Comparison of ENCODE assay signal across 19 cellular contexts in the genomic region with DNA sequence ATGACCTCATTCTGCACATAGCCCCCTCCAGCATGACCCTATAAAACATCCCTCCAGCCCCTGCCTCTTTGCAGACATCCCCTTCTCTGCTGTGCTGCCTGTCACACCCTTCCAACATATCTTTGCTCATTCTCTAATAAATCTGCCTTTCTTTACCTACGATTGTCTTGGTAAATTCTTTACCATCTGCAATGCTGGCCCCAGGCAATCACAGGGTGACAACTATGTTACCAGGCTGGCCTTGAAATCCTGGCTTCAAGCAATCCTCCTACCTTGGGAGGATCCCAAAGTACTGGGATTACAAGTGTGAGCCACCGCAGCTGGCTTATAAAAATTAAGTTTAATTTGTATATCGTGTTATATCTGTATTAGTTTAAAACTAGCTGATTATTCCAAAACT.
A peak's percentile ranks its signal among the peaks of the same experiment; 100 is the strongest.
DNase-seq lines count a peak whose midpoint lies in the region; ATAC-seq, FAIRE-seq and TF ChIP-seq lines count a peak whose summit lies in the region.
"Had no signal": no experiment of that assay in that cellular context is flagged by ENCODE, and none has a peak within 500 bp of the region (broad histone marks: within the 10 kb centered on the region; RNA-seq: fewer than 3 reads in every experiment).

No MANE protein-coding gene starts in this region.

- no peak overlapping the region for H3K4me2 ChIP-seq in OCI-LY1 (ENCODE audit: low read length)
- H3K4me2 ChIP-seq in mesenchymal stem cell (ENCODE audit: low read length, poor library complexity, severe bottlenecking), result no peak overlapping the region

- peaks cover 24% of the 10 kb centered on the region for H3K36me3 Mint-ChIP-seq in activated naive CD8-positive, alpha-beta T cell treated with anti-CD3 and anti-CD28 coated beads, Interleukin-2, amount 10 ng/mL, durations not matched to agents 7 days and 5 days
- H3K36me3 Mint-ChIP-seq in activated naive CD8-positive, alpha-beta T cell treated with anti-CD3 and anti-CD28 coated beads, Interleukin-2, amount 50 U/mL, for 24 hours (ENCODE audit: low read depth), result peaks cover 3% of the 10 kb centered on the region
- no peaks in the 10 kb centered on the region for H3K36me3 Mint-ChIP-seq in stimulated activated memory B cell treated with anti-CD40 and anti-IgM and Interleukin-4, amounts not matched to agents 10 μg/mL and 1 μg/mL and 100 μg/mL, for 72 hours

- H3K4me3 ChIP-seq in OCI-LY1 (ENCODE audit: low read depth, low read length, poor library complexity, severe bottlenecking) (no peak overlapping the region), mesenchymal stem cell (ENCODE audit: insufficient read depth in 1 of 2, low read depth in 1 of 2, low read length in 2 of 2) (no peak overlapping the region), small intestine (ENCODE audit: low read depth in 1 of 2, low read length in 2 of 2) (no peak overlapping the region)

- H3K27me3 ChIP-seq in OCI-LY1 (ENCODE audit: insufficient read depth, low read length) (no peaks in the 10 kb centered on the region), mesenchymal stem cell (ENCODE audit: control insufficient read depth in 1 of 2, insufficient read depth in 1 of 2, low read length in 2 of 2) (no peaks in the 10 kb centered on the region), small intestine (ENCODE audit: control insufficient read depth in 2 of 2, insufficient read depth in 2 of 2, low read length in 2 of 2) (no peaks in the 10 kb centered on the region)

- no peak overlapping the region for H2BK15ac ChIP-seq in mesenchymal stem cell (ENCODE audit: low read depth, poor library complexity, severe bottlenecking)

- no peaks in the 10 kb centered on the region for H3K9me3 ChIP-seq in OCI-LY1 (ENCODE audit: low read length)
- H3K9me3 ChIP-seq in mesenchymal stem cell (ENCODE audit: control insufficient read depth, low read length), result no peaks in the 10 kb centered on the region
- no peaks in the 10 kb centered on the region for H3K9me3 ChIP-seq in small intestine (ENCODE audit: control insufficient read depth, low read depth)
- H3K9me3 ChIP-seq: Caco-2 had no signal

- H3K9ac ChIP-seq in OCI-LY1 (ENCODE audit: low read length), result no peak overlapping the region
- H3K9ac ChIP-seq in mesenchymal stem cell (ENCODE audit: low read length), result no peak overlapping the region

- no peak overlapping the region for H3K4me3 Mint-ChIP-seq in activated naive CD8-positive, alpha-beta T cell treated with anti-CD3 and anti-CD28 coated beads, Interleukin-2, amount 10 ng/mL, durations not matched to agents 7 days and 5 days
- no peak overlapping the region for H3K4me3 Mint-ChIP-seq in activated naive CD8-positive, alpha-beta T cell treated with anti-CD3 and anti-CD28 coated beads, Interleukin-2, amount 50 U/mL, for 24 hours
- H3K4me3 Mint-ChIP-seq in stimulated activated memory B cell treated with anti-CD40 and anti-IgM and Interleukin-4, amounts not matched to agents 10 μg/mL and 1 μg/mL and 100 μg/mL, for 72 hours, result no peak overlapping the region
- H3K4me3 Mint-ChIP-seq: H9 had no signal

- H3K14ac ChIP-seq in mesenchymal stem cell (ENCODE audit: low read length in 2 of 2), result no peak overlapping the region

- POLR2A ChIA-PET in activated naive CD8-positive, alpha-beta T cell treated with anti-CD3 and anti-CD28 coated beads, Interleukin-2, amount 10 ng/mL, durations not matched to agents 7 days and 5 days (lab: Charles Lee), result no interaction called here

- no peaks in the 10 kb centered on the region for H3K9me3 Mint-ChIP-seq in activated naive CD8-positive, alpha-beta T cell treated with anti-CD3 and anti-CD28 coated beads, Interleukin-2, amount 10 ng/mL, durations not matched to agents 7 days and 5 days
- no peaks in the 10 kb centered on the region for H3K9me3 Mint-ChIP-seq in activated naive CD8-positive, alpha-beta T cell treated with anti-CD3 and anti-CD28 coated beads, Interleukin-2, amount 50 U/mL, for 24 hours
- no peaks in the 10 kb centered on the region for H3K9me3 Mint-ChIP-seq in stimulated activated memory B cell treated with anti-CD40 and anti-IgM and Interleukin-4, amounts not matched to agents 10 μg/mL and 1 μg/mL and 100 μg/mL, for 72 hours
- H3K9me3 Mint-ChIP-seq: H9 had no signal

- no peaks in the 10 kb centered on the region for H3F3A ChIP-seq in OCI-LY1 (ENCODE audit: insufficient read depth, low read length)

- no peaks in the 10 kb centered on the region for H3K79me2 ChIP-seq in OCI-LY1 (ENCODE audit: insufficient read depth, low read length)

- no peak overlapping the region for H2BK12ac ChIP-seq in mesenchymal stem cell (ENCODE audit: low read length in 2 of 2)

- ATAC-seq in activated naive CD8-positive, alpha-beta T cell treated with anti-CD3 and anti-CD28 coated beads, Interleukin-2, amount 10 ng/mL, durations not matched to agents 7 days and 5 days (ENCODE audit: low read depth), result no peak
- ATAC-seq in activated naive CD8-positive, alpha-beta T cell treated with anti-CD3 and anti-CD28 coated beads, Interleukin-2, amount 50 U/mL, for 24 hours, result no peak
- no peak for ATAC-seq in stimulated activated memory B cell treated with anti-CD40 and anti-IgM and Interleukin-4, amounts not matched to agents 10 μg/mL and 1 μg/mL and 100 μg/mL, for 72 hours
- no peak for ATAC-seq in HG03521 (IDR thresholded peaks at IDR 0.05; ENCODE audit: unreplicated experiment)
- ATAC-seq: Panc1 had no signal

- H3K79me1 ChIP-seq in mesenchymal stem cell (replicated peaks; ENCODE audit: low read length, poor library complexity, severe bottlenecking), result no peaks in the 10 kb centered on the region

- H3K18ac ChIP-seq in mesenchymal stem cell (ENCODE audit: low read depth in 1 of 2, low read length in 2 of 2), result no peak overlapping the region

- no peak for DNase-seq in activated naive CD8-positive, alpha-beta T cell treated with anti-CD3 and anti-CD28 coated beads, Interleukin-2, amount 10 ng/mL, durations not matched to agents 7 days and 5 days
- no peak for DNase-seq in activated naive CD8-positive, alpha-beta T cell treated with anti-CD3 and anti-CD28 coated beads, Interleukin-2, amount 50 U/mL, for 24 hours
- DNase-seq in mesenchymal stem cell, result no peak
- no peak for DNase-seq in posterior vena cava (ENCODE audit: low spot score)
- no peak for DNase-seq in small intestine
- DNase-seq: Caco-2, DMS153, EL, H9, IMR-90, Kasumi-1, NCI-H1105, NCI-H1694, NCI-H510A treated with DMSO at 0.1 percent for 48 hours had no signal

- H2AFZ ChIP-seq in OCI-LY1 (ENCODE audit: low read length) (no peak overlapping the region), mesenchymal stem cell (ENCODE audit: low read depth, low read length) (no peak overlapping the region)

- peaks cover 83% of the 10 kb centered on the region for H3K4me1 ChIP-seq in OCI-LY1 (ENCODE audit: insufficient read depth, low read length, severe bottlenecking)
- H3K4me1 ChIP-seq in mesenchymal stem cell (ENCODE audit: control insufficient read depth, insufficient read depth, low read depth, low read length), result no peaks in the 10 kb centered on the region
- H3K4me1 ChIP-seq in small intestine (ENCODE audit: control insufficient read depth in 2 of 2, insufficient read depth in 1 of 2, low read depth in 1 of 2, low read length in 1 of 2), result peaks cover 0 to 4% of the 10 kb centered on the region in 2 donors
- H3K4me1 ChIP-seq: Caco-2 had no signal

- H3K27me3 Mint-ChIP-seq in activated naive CD8-positive, alpha-beta T cell treated with anti-CD3 and anti-CD28 coated beads, Interleukin-2, amount 10 ng/mL, durations not matched to agents 7 days and 5 days, result no peaks in the 10 kb centered on the region
- H3K27me3 Mint-ChIP-seq in activated naive CD8-positive, alpha-beta T cell treated with anti-CD3 and anti-CD28 coated beads, Interleukin-2, amount 50 U/mL, for 24 hours, result no peaks in the 10 kb centered on the region
- no peaks in the 10 kb centered on the region for H3K27me3 Mint-ChIP-seq in stimulated activated memory B cell treated with anti-CD40 and anti-IgM and Interleukin-4, amounts not matched to agents 10 μg/mL and 1 μg/mL and 100 μg/mL, for 72 hours

- H3K27ac ChIP-seq in OCI-LY1 (ENCODE audit: low read depth, low read length, poor library complexity, severe bottlenecking) (peak overlapping the region; percentile 95), mesenchymal stem cell (ENCODE audit: low read length, poor library complexity, severe bottlenecking) (no peak overlapping the region), small intestine (ENCODE audit: low read depth in 1 of 2, low read length in 1 of 2) (no peak overlapping the region)
- H3K27ac ChIP-seq: C4-2B had no signal

- H3K4me1 Mint-ChIP-seq in activated naive CD8-positive, alpha-beta T cell treated with anti-CD3 and anti-CD28 coated beads, Interleukin-2, amount 10 ng/mL, durations not matched to agents 7 days and 5 days, result peaks cover 40% of the 10 kb centered on the region
- peaks cover 69% of the 10 kb centered on the region for H3K4me1 Mint-ChIP-seq in activated naive CD8-positive, alpha-beta T cell treated with anti-CD3 and anti-CD28 coated beads, Interleukin-2, amount 50 U/mL, for 24 hours
- H3K4me1 Mint-ChIP-seq in stimulated activated memory B cell treated with anti-CD40 and anti-IgM and Interleukin-4, amounts not matched to agents 10 μg/mL and 1 μg/mL and 100 μg/mL, for 72 hours, result peaks cover 64% of the 10 kb centered on the region

- H2BK120ac ChIP-seq in mesenchymal stem cell (ENCODE audit: low read depth, low read length), result peak overlapping the region; percentile 73

- H2AK5ac ChIP-seq in mesenchymal stem cell (ENCODE audit: low read length, severe bottlenecking), result no peak overlapping the region

- no peaks in the 10 kb centered on the region for H3K36me3 ChIP-seq in OCI-LY1 (ENCODE audit: insufficient read depth, low read length)
- H3K36me3 ChIP-seq in mesenchymal stem cell (ENCODE audit: control insufficient read depth in 1 of 2, insufficient read depth in 2 of 2, low read depth in 1 of 2, low read length in 2 of 2), result no peaks in the 10 kb centered on the region
- H3K36me3 ChIP-seq in small intestine (ENCODE audit: control insufficient read depth in 2 of 2, insufficient read depth in 2 of 2, low read length in 2 of 2), result no peaks in the 10 kb centered on the region

- no peak for TF ChIP-seq CTCF in OCI-LY1 (IDR thresholded peaks at IDR 0.05; ENCODE audit: low read length)

- H3K23ac ChIP-seq in mesenchymal stem cell (ENCODE audit: low read length in 2 of 2), result no peak overlapping the region

- peak overlapping the region; percentile 4 for H4K8ac ChIP-seq in mesenchymal stem cell (ENCODE audit: low read length)

- H3K27ac Mint-ChIP-seq in activated naive CD8-positive, alpha-beta T cell treated with anti-CD3 and anti-CD28 coated beads, Interleukin-2, amount 10 ng/mL, durations not matched to agents 7 days and 5 days, result peak overlapping the region; percentile 56
- H3K27ac Mint-ChIP-seq in activated naive CD8-positive, alpha-beta T cell treated with anti-CD3 and anti-CD28 coated beads, Interleukin-2, amount 50 U/mL, for 24 hours, result no peak overlapping the region
- peak overlapping the region; percentile 52 for H3K27ac Mint-ChIP-seq in stimulated activated memory B cell treated with anti-CD40 and anti-IgM and Interleukin-4, amounts not matched to agents 10 μg/mL and 1 μg/mL and 100 μg/mL, for 72 hours

- H3K4ac ChIP-seq in mesenchymal stem cell (ENCODE audit: low read depth in 1 of 2, low read length in 2 of 2), result no peak overlapping the region

- intact Hi-C loops in posterior vena cava (cut with DNase I), result no loop called here

- no peak for FAIRE-seq in small intestine (lab: Jason Lieb, UNC)

- H3K9me2 ChIP-seq in OCI-LY1 (ENCODE audit: low read depth, low read length), result no peaks in the 10 kb centered on the region

- 93% methylated on average over 1 of the region's 3 CpGs for WGBS in mesenchymal stem cell
- 91 to 98% (median 95%) methylated on average over 3 of the region's 3 CpGs for WGBS in small intestine, 3 donors

- no peak overlapping the region for H4K91ac ChIP-seq in mesenchymal stem cell (ENCODE audit: low read length)

- no peaks in the 10 kb centered on the region for H4K20me1 ChIP-seq in OCI-LY1 (ENCODE audit: insufficient read depth, low read length)

- H2BK5ac ChIP-seq in mesenchymal stem cell (ENCODE audit: low read depth, low read length, poor library complexity, severe bottlenecking), result no peak overlapping the region
